ENCODE assay signal across 15 cellular contexts in the genomic region with DNA sequence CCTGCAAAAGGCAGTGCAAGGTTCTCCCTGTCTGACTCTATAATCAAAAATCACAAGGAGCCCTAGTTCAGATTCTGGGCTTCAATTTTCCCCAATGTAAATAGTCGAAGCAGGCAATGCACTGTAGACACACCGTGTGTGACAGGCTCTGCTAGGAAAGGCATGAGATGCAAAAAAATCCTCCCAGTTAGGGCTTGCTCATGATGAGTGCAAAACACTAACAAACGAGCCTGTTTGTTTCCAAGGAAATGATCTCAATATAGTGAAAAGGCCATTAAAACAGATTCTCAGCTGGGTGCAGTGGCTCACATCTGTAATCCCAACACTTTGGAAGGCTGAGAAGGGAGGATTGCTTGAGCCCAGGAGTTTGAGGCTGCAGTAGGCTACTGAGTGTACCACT. TPM values are rescaled to one million over a fixed set of nuclear protein-coding genes. Genes with fewer than 3 reads are reported as not detected.
DNase-seq lines count a peak whose midpoint lies in the region; ATAC-seq and TF ChIP-seq lines count a peak whose summit lies in the region.
"Had no signal": no experiment of that assay in that cellular context is flagged by ENCODE, and none has a peak within 500 bp of the region (broad histone marks: within the 10 kb centered on the region; RNA-seq: fewer than 3 reads in every experiment).

No MANE protein-coding gene starts in this region.

- no peak overlapping the region for H3K4me3 Mint-ChIP-seq in MCF 10A (ENCODE audit: unreplicated experiment)
- no peak overlapping the region for H3K4me3 Mint-ChIP-seq in activated CD8-positive, alpha-beta T cell treated with anti-CD3 and anti-CD28 coated beads for 36 hours
- H3K4me3 Mint-ChIP-seq: activated B cell treated with CpG ODN at 0.5 μM for 24 hours; activated T-helper 17 cell treated with anti-CD3 and anti-CD28 coated beads, Interleukin-2, amount 50 U/mL, for 72 hours; CD4-positive, alpha-beta memory T cell; T-cell had no signal

- no peaks in the 10 kb centered on the region for H3K36me3 Mint-ChIP-seq in MCF 10A (ENCODE audit: insufficient read depth, unreplicated experiment)
- no peaks in the 10 kb centered on the region for H3K36me3 Mint-ChIP-seq in activated CD8-positive, alpha-beta T cell treated with anti-CD3 and anti-CD28 coated beads for 36 hours (ENCODE audit: low read depth)
- H3K36me3 Mint-ChIP-seq: CD4-positive, alpha-beta memory T cell; T-cell had no signal

- DNase-seq in breast epithelium (ENCODE audit: low spot score in 2 of 2) (no peak), MCF 10A (ENCODE audit: unreplicated experiment) (no peak), colonic mucosa (no peak), osteoblast (ENCODE audit: insufficient read length, low spot score, missing footprints) (peak; percentile 26), thoracic aorta (ENCODE audit: low spot score) (no peak), NCI-H345 treated with DMSO at 0.1 percent for 48 hours (lab: John Stamatoyannopoulos, UW; ENCODE audit: unreplicated experiment) (no peak)
- DNase-seq in activated CD8-positive, alpha-beta T cell treated with anti-CD3 and anti-CD28 coated beads for 36 hours, result no peak
- DNase-seq: activated B cell treated with CpG ODN at 0.5 μM for 24 hours; CD4-positive, alpha-beta memory T cell; cerebellar nuclear complex; stimulated activated CD4-positive, alpha-beta T cell treated with anti-CD3 and anti-CD28 coated beads, Interleukin-2, amount 100 ng/mL, for 48 hours; T-cell had no signal

- H3K27ac ChIP-seq in breast epithelium, result peak overlapping the region; percentile 40 to 60
- H3K27ac ChIP-seq in colonic mucosa, result peak overlapping the region; percentile 11
- H3K27ac ChIP-seq in osteoblast (ENCODE audit: low read depth, low read length), result peak overlapping the region; percentile 72
- H3K27ac ChIP-seq in thoracic aorta, result peak overlapping the region; percentile 64 to 82

- peaks cover 10% of the 10 kb centered on the region for H3K4me1 Mint-ChIP-seq in MCF 10A (ENCODE audit: insufficient read depth, unreplicated experiment)
- peaks cover 2% of the 10 kb centered on the region for H3K4me1 Mint-ChIP-seq in activated CD8-positive, alpha-beta T cell treated with anti-CD3 and anti-CD28 coated beads for 36 hours (ENCODE audit: low read depth)
- H3K4me1 Mint-ChIP-seq: activated B cell treated with CpG ODN at 0.5 μM for 24 hours; activated T-helper 17 cell treated with anti-CD3 and anti-CD28 coated beads, Interleukin-2, amount 50 U/mL, for 72 hours had no signal

- H3K9me3 ChIP-seq in breast epithelium (no peaks in the 10 kb centered on the region), colonic mucosa (no peaks in the 10 kb centered on the region), osteoblast (ENCODE audit: low read depth, low read length) (no peaks in the 10 kb centered on the region), thoracic aorta (no peaks in the 10 kb centered on the region)

- H3K4me3 ChIP-seq in breast epithelium (no peak overlapping the region), colonic mucosa (no peak overlapping the region), osteoblast (ENCODE audit: insufficient read depth, low read length) (no peak overlapping the region), thoracic aorta (no peak overlapping the region)
- H3K4me3 ChIP-seq: K562 had no signal

- no peaks in the 10 kb centered on the region for H4K20me1 ChIP-seq in osteoblast (ENCODE audit: insufficient read depth, low read length)

- no peaks in the 10 kb centered on the region for H3K27me3 Mint-ChIP-seq in MCF 10A (ENCODE audit: insufficient read depth, unreplicated experiment)
- peaks cover 6% of the 10 kb centered on the region for H3K27me3 Mint-ChIP-seq in activated CD8-positive, alpha-beta T cell treated with anti-CD3 and anti-CD28 coated beads for 36 hours
- H3K27me3 Mint-ChIP-seq: T-cell had no signal

- no peak overlapping the region for H3K9ac ChIP-seq in colonic mucosa (ENCODE audit: low read depth in 2 of 2, low read length in 2 of 2)

- no peaks in the 10 kb centered on the region for H3K36me3 ChIP-seq in breast epithelium
- H3K36me3 ChIP-seq in colonic mucosa, result no peaks in the 10 kb centered on the region
- no peaks in the 10 kb centered on the region for H3K36me3 ChIP-seq in osteoblast (ENCODE audit: insufficient read depth, low read length)
- H3K36me3 ChIP-seq in thoracic aorta, result no peaks in the 10 kb centered on the region

- no TSS peak for BruUV-seq in MCF 10A (replicated peaks; lab: Mats Ljungman, UMichigan)

- TF ChIP-seq CTCF in breast epithelium (IDR thresholded peaks at IDR 0.05) (no peak), MCF 10A (IDR thresholded peaks at IDR 0.05; ENCODE audit: unreplicated experiment) (no peak), colonic mucosa (IDR thresholded peaks at IDR 0.05) (no peak), osteoblast (IDR thresholded peaks at IDR 0.05; ENCODE audit: extremely low read depth, low read depth, low read length) (no peak), thoracic aorta (IDR thresholded peaks at IDR 0.05) (no peak)
- TF ChIP-seq CTCF in activated CD8-positive, alpha-beta T cell treated with anti-CD3 and anti-CD28 coated beads for 36 hours (IDR thresholded peaks at IDR 0.05), result no peak

- no peak overlapping the region for H3K4me2 ChIP-seq in osteoblast (ENCODE audit: insufficient read depth, low read length)

- intact Hi-C loops in breast epithelium (cut with DNase I; ENCODE audit: low total_unique reads), result no loop called here
- intact Hi-C loops in MCF 10A (cut with micrococcal nuclease), result loop anchor here (1.0 kb wide), 1 partner anchor 115 kb away; no protein-coding TSS in a partner anchor
- intact Hi-C loops in colonic mucosa (cut with DNase I), result no loop called here
- intact Hi-C loops in activated CD8-positive, alpha-beta T cell treated with anti-CD3 and anti-CD28 coated beads for 36 hours (cut with micrococcal nuclease), result no loop called here

- TF ChIP-seq POLR2A in breast epithelium (IDR thresholded peaks at IDR 0.05), result no peak

- H3K79me2 ChIP-seq in osteoblast (ENCODE audit: insufficient read depth, low read length), result peaks cover 70% of the 10 kb centered on the region

- peaks cover 10 to 28% of the 10 kb centered on the region in 2 donors for H3K4me1 ChIP-seq in breast epithelium
- peaks cover 3% of the 10 kb centered on the region for H3K4me1 ChIP-seq in colonic mucosa
- peaks cover 44% of the 10 kb centered on the region for H3K4me1 ChIP-seq in osteoblast (ENCODE audit: insufficient read depth, low read length)
- peaks cover 36 to 77% of the 10 kb centered on the region in 2 donors for H3K4me1 ChIP-seq in thoracic aorta (ENCODE audit: control insufficient read depth in 1 of 2, low read depth in 2 of 2)

- no peak overlapping the region for H2AFZ ChIP-seq in osteoblast (ENCODE audit: low read length)

- ATAC-seq in thoracic aorta (ENCODE audit: insufficient number of reproducible peaks, low FRiP score, low read depth), result no peak
- ATAC-seq in activated CD8-positive, alpha-beta T cell treated with anti-CD3 and anti-CD28 coated beads for 36 hours, result no peak
- ATAC-seq in GM18502 (IDR thresholded peaks at IDR 0.05; ENCODE audit: poor library complexity, unreplicated experiment), result no peak
- ATAC-seq: activated T-helper 17 cell treated with anti-CD3 and anti-CD28 coated beads, Interleukin-2, amount 50 U/mL, for 72 hours; K562; T-cell had no signal

- CTCF ChIA-PET in MCF 10A (lab: Yijun Ruan, JAX), result interaction anchor here (0.6 to 7.2 kb wide), 27 partner anchors 8 to 1114 kb away, joined by 3 to 259 read pairs (median 5); partner anchors contain the start of genes ITGB5 and MUC13
- CTCF ChIA-PET in activated CD8-positive, alpha-beta T cell treated with anti-CD3 and anti-CD28 coated beads for 36 hours (lab: Charles Lee), result interaction anchor here (0.7 to 6.2 kb wide), 11 partner anchors 14 to 120 kb away, joined by 3 to 45 read pairs (median 4); no protein-coding TSS in a partner anchor

- POLR2A ChIA-PET in MCF 10A (lab: Yijun Ruan, JAX), result interaction anchor here (0.5 to 2.7 kb wide), 10 partner anchors 8 to 572 kb away, joined by 3 to 19 read pairs (median 8); partner anchors contain the start of gene ITGB5
- POLR2A ChIA-PET in activated CD8-positive, alpha-beta T cell treated with anti-CD3 and anti-CD28 coated beads for 36 hours (lab: Charles Lee), result interaction anchor here (0.6 kb wide), 1 partner anchor 13 kb away, joined by 3 read pairs; no protein-coding TSS in a partner anchor

- no peaks in the 10 kb centered on the region for H3K9me3 Mint-ChIP-seq in MCF 10A (ENCODE audit: unreplicated experiment)
- no peaks in the 10 kb centered on the region for H3K9me3 Mint-ChIP-seq in activated CD8-positive, alpha-beta T cell treated with anti-CD3 and anti-CD28 coated beads for 36 hours
- H3K9me3 Mint-ChIP-seq: activated B cell treated with CpG ODN at 0.5 μM for 24 hours; activated T-helper 17 cell treated with anti-CD3 and anti-CD28 coated beads, Interleukin-2, amount 50 U/mL, for 72 hours; T-cell had no signal

- no peak overlapping the region for H3K27ac Mint-ChIP-seq in MCF 10A (ENCODE audit: low read depth, unreplicated experiment)
- H3K27ac Mint-ChIP-seq in activated CD8-positive, alpha-beta T cell treated with anti-CD3 and anti-CD28 coated beads for 36 hours, result no peak overlapping the region
- H3K27ac Mint-ChIP-seq: activated B cell treated with CpG ODN at 0.5 μM for 24 hours; activated T-helper 17 cell treated with anti-CD3 and anti-CD28 coated beads, Interleukin-2, amount 50 U/mL, for 72 hours; T-cell had no signal

- H3K27me3 ChIP-seq in breast epithelium (no peaks in the 10 kb centered on the region), colonic mucosa (no peaks in the 10 kb centered on the region), osteoblast (ENCODE audit: insufficient read depth, low read length) (no peaks in the 10 kb centered on the region), thoracic aorta (replicated peaks; ENCODE audit: insufficient read depth) (no peaks in the 10 kb centered on the region)

RNA-seq across cellular contexts. Expression of gene UMPS, which starts 55.7 kb away (rescaled TPM):
- 10 to 100 TPM; 18.4 to 34.1 (median 28.0) TPM for total RNA-seq in breast epithelium
- total RNA-seq in MCF 10A (2022), result 33.4 and 49.3 TPM in 2 replicates
- 10 to 100 TPM; 23.4 to 37.7 TPM for total RNA-seq in colonic mucosa
- total RNA-seq in osteoblast, result 19.5 and 21.8 TPM in 2 replicates
- total RNA-seq in thoracic aorta, result 10 to 100 TPM; 20.8 to 29.6 TPM
- total RNA-seq in activated CD8-positive, alpha-beta T cell treated with anti-CD3 and anti-CD28 coated beads for 36 hours, result 10 to 100 TPM; 41.7 to 53.1 TPM

Comparison
In these comparisons a context has a peak if more than half of its experiments do, and no peak if none do; other contexts are left out.
1. H3K27ac ChIP-seq: peak in every context shown above with its lines; median percentile 73 in thoracic aorta; 72 in osteoblast; 50 in breast epithelium; 11 in colonic mucosa.